Comparison of ENCODE assay signal across 13 cellular contexts in genomic region chr20:59577037-59577808, GRCh38. TPM values are rescaled to one million over a fixed set of nuclear protein-coding genes. Genes with fewer than 3 reads are reported as not detected.
DNase-seq lines count a peak whose midpoint lies in the region; ATAC-seq, FAIRE-seq and TF ChIP-seq lines count a peak whose summit lies in the region.
"Had no signal": no experiment of that assay in that cellular context is flagged by ENCODE, and none has a peak within 500 bp of the region (broad histone marks: within the 10 kb centered on the region; RNA-seq: fewer than 3 reads in every experiment).

No MANE protein-coding gene starts in this region.

- POLR2A ChIA-PET in HepG2 (lab: Yijun Ruan, JAX), result no interaction called here

- no peak overlapping the region for H3K4me2 ChIP-seq in HepG2 (ENCODE audit: low read depth, low read length)

- no peak for FAIRE-seq in HepG2 (lab: Jason Lieb, UNC)
- FAIRE-seq: GM12892 had no signal

- TF ChIP-seq CTCF in esophagus muscularis mucosa (IDR thresholded peaks at IDR 0.05) (no peak), HepG2 (CRISPR knock-in tag; IDR thresholded peaks at IDR 0.05) (no peak), upper lobe of left lung (IDR thresholded peaks at IDR 0.05) (no peak)

- no peak for TF ChIP-seq EP300 in esophagus muscularis mucosa (IDR thresholded peaks at IDR 0.05)
- TF ChIP-seq EP300 in HepG2 (IDR thresholded peaks at IDR 0.05; ENCODE audit: low read depth in 2 of 2, low read length in 2 of 2), result no peak
- no peak for TF ChIP-seq EP300 in HepG2 (CRISPR knock-in tag; IDR thresholded peaks at IDR 0.05; ENCODE audit: borderline replicate concordance)
- TF ChIP-seq EP300 in upper lobe of left lung (IDR thresholded peaks at IDR 0.05), result no peak

- H3K4me1 ChIP-seq in HUES64 (ENCODE audit: insufficient read depth, low read length) (no peaks in the 10 kb centered on the region), esophagus muscularis mucosa (peaks cover 0 to 18% (median 9%) of the 10 kb centered on the region in 4 donors), HepG2 (ENCODE audit: insufficient read depth, low read length) (no peaks in the 10 kb centered on the region), upper lobe of left lung (peaks cover 0 to under 1% (median 0%) of the 10 kb centered on the region in 4 donors)

- intact Hi-C loops in esophagus muscularis mucosa (cut with DNase I), result no loop called here
- intact Hi-C loops in HepG2 (cut with micrococcal nuclease; ENCODE audit: unreplicated experiment), result no loop called here

- H3K9ac ChIP-seq in HUES64 (ENCODE audit: low read depth, low read length) (no peak overlapping the region), HepG2 (ENCODE audit: insufficient read depth, low read depth, low read length) (no peak overlapping the region)

- no peaks in the 10 kb centered on the region for H3K9me3 ChIP-seq in HUES64 (ENCODE audit: insufficient read depth, low read depth, low read length)
- H3K9me3 ChIP-seq in esophagus muscularis mucosa, result no peaks in the 10 kb centered on the region
- no peaks in the 10 kb centered on the region for H3K9me3 ChIP-seq in HepG2 (ENCODE audit: low read length)
- no peaks in the 10 kb centered on the region for H3K9me3 ChIP-seq in upper lobe of left lung

- H2AFZ ChIP-seq in HepG2 (ENCODE audit: low read length), result no peak overlapping the region

- BruUV-seq in HepG2 (replicated peaks; lab: Mats Ljungman, UMichigan), result no TSS peak

- no peaks in the 10 kb centered on the region for H3K36me3 ChIP-seq in HUES64 (ENCODE audit: insufficient read depth, low read length)
- no peaks in the 10 kb centered on the region for H3K36me3 ChIP-seq in esophagus muscularis mucosa
- H3K36me3 ChIP-seq in HepG2 (replicated peaks in 1 of 2; ENCODE audit: control insufficient read depth in 1 of 2, insufficient read depth in 2 of 2, low read length in 2 of 2), result no peaks in the 10 kb centered on the region
- H3K36me3 ChIP-seq in upper lobe of left lung, result no peaks in the 10 kb centered on the region

- no peak overlapping the region for H3K27ac ChIP-seq in HUES64 (ENCODE audit: low read depth, low read length)
- no peak overlapping the region for H3K27ac ChIP-seq in esophagus muscularis mucosa (replicated peaks in 1 of 4)
- no peak overlapping the region for H3K27ac ChIP-seq in HepG2 (ENCODE audit: extremely low read length, insufficient read depth, low read length)
- H3K27ac ChIP-seq in upper lobe of left lung, result peak overlapping the region in 1 of 4 donors; percentile 48

- H3K27me3 ChIP-seq in HUES64 (ENCODE audit: insufficient read depth, low read length) (peaks cover 96% of the 10 kb centered on the region), esophagus muscularis mucosa (peaks cover 0 to 79% (median 21%) of the 10 kb centered on the region in 4 donors), HepG2 (ENCODE audit: control insufficient read depth in 1 of 2, insufficient read depth in 2 of 2, low read length in 2 of 2) (peaks cover 10 to 82% of the 10 kb centered on the region in 2 experiments; a peak in 4 of 5 replicates), upper lobe of left lung (peaks cover 0 to 11% (median 6%) of the 10 kb centered on the region in 4 donors)

- H4K20me1 ChIP-seq in HepG2 (ENCODE audit: insufficient read depth, low read length), result no peaks in the 10 kb centered on the region; the same call in 1 of the 2 replicates

- 17% methylated on average over 95 of the region's 95 CpGs for WGBS in HUES64
- WGBS in esophagus muscularis mucosa, result 10% methylated on average over 17 of the region's 95 CpGs
- WGBS in HepG2 (ENCODE audit: low lambda C conversion rate), result 25% methylated on average over 56 of the region's 95 CpGs
- 8 to 15% methylated on average over 15 to 26 of the region's 95 CpGs for WGBS in upper lobe of left lung, 2 donors

- in situ Hi-C loops in HepG2 (cut with HindIII; ENCODE audit: extremely low pct_ligation_motif_present, low pct_unique_long_range_greater_than_20kb), result no loop called here

- DNase-seq in esophagus muscularis mucosa (ENCODE audit: extremely low spot score) (no peak), HepG2 (ENCODE audit: low spot score) (no peak), upper lobe of left lung (peak in 1 of 2 donors; percentile 78), hippocampal formation (lab: John Stamatoyannopoulos, UW) (no peak), UCSD-AML1 (lab: John Stamatoyannopoulos, UW; ENCODE audit: unreplicated experiment) (no peak)
- no peak for DNase-seq in stimulated activated CD4-positive, alpha-beta T cell treated with anti-CD3 and anti-CD28 coated beads, Interleukin-4, amount 100 ng/mL, for 1 hour
- DNase-seq: activated T-cell treated with anti-CD3 and anti-CD28 coated beads, Interleukin-2, amount 50 U/mL, for 24 hours; CD8-positive, alpha-beta T cell; mesenchymal stem cell; MV-4-11; NCI-H748 treated with DMSO at 0.1 percent for 48 hours had no signal

- CTCF ChIA-PET in HepG2 (lab: Yijun Ruan, JAX; ENCODE audit: low intra/inter-chr PET ratio, low total read pairs), result no interaction called here

- TF ChIP-seq RAD21 in HepG2 (CRISPR knock-in tag; IDR thresholded peaks at IDR 0.05), result no peak

- no peak for TF ChIP-seq POLR2A in esophagus muscularis mucosa (IDR thresholded peaks at IDR 0.05; ENCODE audit: low read depth)
- TF ChIP-seq POLR2A in HepG2 (IDR thresholded peaks at IDR 0.05; ENCODE audit: insufficient read depth in 1 of 2, low read depth in 2 of 2, low read length in 2 of 2), result no peak
- no peak for TF ChIP-seq POLR2A in upper lobe of left lung (IDR thresholded peaks at IDR 0.05)

- peak overlapping the region; percentile 43 for H3K4me3 ChIP-seq in HUES64 (ENCODE audit: low read length)
- peak overlapping the region; percentile 22 to 40 (median 28) for H3K4me3 ChIP-seq in esophagus muscularis mucosa
- no peak overlapping the region for H3K4me3 ChIP-seq in HepG2 (replicated peaks in 1 of 3; ENCODE audit: insufficient read depth in 1 of 3, low read depth in 2 of 3, low read length in 3 of 3)
- peak overlapping the region in 3 of 4 donors; percentile 25 to 40 (median 37) for H3K4me3 ChIP-seq in upper lobe of left lung

- H3K79me2 ChIP-seq in HepG2 (ENCODE audit: insufficient read depth, low read length), result no peaks in the 10 kb centered on the region

- ATAC-seq in HepG2, result no peak
- ATAC-seq in upper lobe of left lung (ENCODE audit: low FRiP score in 2 of 2), result no peak
- ATAC-seq: CD8-positive, alpha-beta T cell had no signal

TF ChIP-seq in HepG2, 621 proteins besides CTCF, POLR2A, EP300 and RAD21:
- TF ChIP-seq ZNF704 (CRISPR knock-in tag; IDR thresholded peaks at IDR 0.05; ENCODE audit: borderline replicate concordance) (no peak), ZNF768 (CRISPR knock-in tag; IDR thresholded peaks at IDR 0.05) (peak; percentile 91)

RNA-seq across cellular contexts. Expression of gene PHACTR3, which starts 27.1 kb away (rescaled TPM):
- polyA plus RNA-seq in HUES64 (2013, experiment 1 of 2), result 1.1 TPM
- 2.1 TPM for polyA plus RNA-seq in HUES64 (2013, experiment 2 of 2)
- total RNA-seq in esophagus muscularis mucosa (under 1 TPM; 0.17 to 0.86 (median 0.56) TPM), HepG2 (2016; rRNA removed; fragmentation: Illumina TruSeq; extraction: Trizol) (not detected in 2 replicates), upper lobe of left lung (10 to 100 TPM in 3 of 6 donors, 1 to 10 TPM in 3; 5.5 to 30.8 (median 11.4) TPM)
- not detected in 2 replicates for total RNA-seq in HepG2 (2016; cell fraction: cytosol; rRNA removed; fragmentation: Illumina TruSeq; extraction: Trizol; ENCODE audit: low read depth)
- total RNA-seq in HepG2 (2016; cell fraction: insoluble cytoplasmic fraction; rRNA removed; fragmentation: Illumina TruSeq; extraction: Trizol), result not detected in 2 replicates
- not detected in 2 replicates for total RNA-seq in HepG2 (2016; cell fraction: membrane; rRNA removed; fragmentation: Illumina TruSeq; extraction: Trizol)
- not detected in 2 replicates for total RNA-seq in HepG2 (2016; cell fraction: nucleus; rRNA removed; fragmentation: Illumina TruSeq; extraction: Trizol)
- polyA plus RNA-seq in HepG2 (2011; rRNA removed), result not detected in 2 replicates
- polyA plus RNA-seq in HepG2 (2011; cell fraction: cytosol; rRNA removed), result not detected in 2 replicates
- polyA plus RNA-seq in HepG2 (2011; cell fraction: nucleus; rRNA removed), result not detected in 2 replicates
- not detected in 2 replicates for polyA plus RNA-seq in HepG2 (2012)
- polyA plus RNA-seq in HepG2 (2016; cell fraction: cytosol; fragmentation: Illumina TruSeq; extraction: Trizol; ENCODE audit: low read depth), result not detected in 2 replicates
- not detected in 2 replicates for polyA plus RNA-seq in HepG2 (2016; cell fraction: insoluble cytoplasmic fraction; fragmentation: Illumina TruSeq; extraction: Trizol; ENCODE audit: low read depth)
- polyA plus RNA-seq in HepG2 (2016; cell fraction: membrane; fragmentation: Illumina TruSeq; extraction: Trizol; ENCODE audit: low read depth), result not detected in 2 replicates
- not detected in 2 replicates for polyA plus RNA-seq in HepG2 (2016; cell fraction: nucleus; fragmentation: Illumina TruSeq; extraction: Trizol; ENCODE audit: insufficient read depth, low read depth)
- polyA minus RNA-seq in HepG2 (2011; rRNA and poly(A)+ RNA removed; ENCODE audit: low replicate concordance), result not detected in 2 replicates
- polyA minus RNA-seq in HepG2 (2011; cell fraction: cytosol; rRNA and poly(A)+ RNA removed), result not detected in 2 replicates
- polyA minus RNA-seq in HepG2 (2011; cell fraction: nucleus; rRNA and poly(A)+ RNA removed), result not detected in 2 replicates
- total RNA-seq: CD8-positive, alpha-beta T cell had no signal

Comparison
In these comparisons a context has a peak if more than half of its experiments do, and no peak if none do; other contexts are left out.
1. H3K4me3 ChIP-seq: peak in HUES64 (single experiment), esophagus muscularis mucosa (4 of 4) and upper lobe of left lung (3 of 4); none in HepG2 (0 of 3).